2 cellular contexts compared by ENCODE assay signal in the genomic region with DNA sequence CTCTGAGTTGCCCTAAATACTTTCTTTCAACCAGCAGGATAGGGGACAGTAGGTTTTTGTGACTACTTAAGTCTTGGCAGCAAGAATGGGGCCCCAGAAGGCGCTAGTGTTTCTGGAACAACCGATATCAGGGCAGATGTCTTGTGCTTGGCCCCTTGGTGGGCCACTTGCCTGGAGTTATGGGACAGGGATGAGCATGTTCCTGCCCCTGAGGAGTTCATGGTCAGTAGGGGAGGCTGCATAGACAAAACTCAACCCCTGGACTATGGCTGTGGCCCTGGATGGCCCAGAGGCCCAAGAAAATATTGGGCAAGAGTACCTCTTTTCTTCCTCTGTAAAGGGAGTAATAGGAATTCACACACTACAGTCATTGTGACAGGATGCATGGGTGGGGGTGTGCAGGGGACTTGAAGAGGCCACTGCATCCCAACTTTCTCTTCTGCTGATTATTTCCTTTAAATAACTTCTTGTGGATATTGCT.
TF ChIP-seq lines count a peak whose summit lies in the region.

No MANE protein-coding gene starts in this region.

TF ChIP-seq in A549, 52 proteins besides CTCF, POLR2A, EP300 and RAD21 (continued from another document and continues in another):
- TF ChIP-seq, protein P1, sequence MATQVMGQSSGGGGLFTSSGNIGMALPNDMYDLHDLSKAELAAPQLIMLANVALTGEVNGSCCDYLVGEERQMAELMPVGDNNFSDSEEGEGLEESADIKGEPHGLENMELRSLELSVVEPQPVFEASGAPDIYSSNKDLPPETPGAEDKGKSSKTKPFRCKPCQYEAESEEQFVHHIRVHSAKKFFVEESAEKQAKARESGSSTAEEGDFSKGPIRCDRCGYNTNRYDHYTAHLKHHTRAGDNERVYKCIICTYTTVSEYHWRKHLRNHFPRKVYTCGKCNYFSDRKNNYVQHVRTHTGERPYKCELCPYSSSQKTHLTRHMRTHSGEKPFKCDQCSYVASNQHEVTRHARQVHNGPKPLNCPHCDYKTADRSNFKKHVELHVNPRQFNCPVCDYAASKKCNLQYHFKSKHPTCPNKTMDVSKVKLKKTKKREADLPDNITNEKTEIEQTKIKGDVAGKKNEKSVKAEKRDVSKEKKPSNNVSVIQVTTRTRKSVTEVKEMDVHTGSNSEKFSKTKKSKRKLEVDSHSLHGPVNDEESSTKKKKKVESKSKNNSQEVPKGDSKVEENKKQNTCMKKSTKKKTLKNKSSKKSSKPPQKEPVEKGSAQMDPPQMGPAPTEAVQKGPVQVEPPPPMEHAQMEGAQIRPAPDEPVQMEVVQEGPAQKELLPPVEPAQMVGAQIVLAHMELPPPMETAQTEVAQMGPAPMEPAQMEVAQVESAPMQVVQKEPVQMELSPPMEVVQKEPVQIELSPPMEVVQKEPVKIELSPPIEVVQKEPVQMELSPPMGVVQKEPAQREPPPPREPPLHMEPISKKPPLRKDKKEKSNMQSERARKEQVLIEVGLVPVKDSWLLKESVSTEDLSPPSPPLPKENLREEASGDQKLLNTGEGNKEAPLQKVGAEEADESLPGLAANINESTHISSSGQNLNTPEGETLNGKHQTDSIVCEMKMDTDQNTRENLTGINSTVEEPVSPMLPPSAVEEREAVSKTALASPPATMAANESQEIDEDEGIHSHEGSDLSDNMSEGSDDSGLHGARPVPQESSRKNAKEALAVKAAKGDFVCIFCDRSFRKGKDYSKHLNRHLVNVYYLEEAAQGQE (IDR thresholded peaks at IDR 0.05): no peak
- TF ChIP-seq CBX8 (IDR thresholded peaks at IDR 0.05) (no peak), JUNB (IDR thresholded peaks at IDR 0.05) (no peak), HOXB5 (CRISPR knock-in tag; IDR thresholded peaks at IDR 0.05) (peak; percentile 22; the same call in 1 of the 2 replicates), CEBPB (IDR thresholded peaks at IDR 0.05) (no peak), KDM1A (IDR thresholded peaks at IDR 0.05; ENCODE audit: low read depth) (no peak), HOXB13 (CRISPR knock-in tag; IDR thresholded peaks at IDR 0.05; ENCODE audit: low read depth) (peak; percentile 30; the same call in 1 of the 2 replicates), CHD2 (IDR thresholded peaks at IDR 0.05; ENCODE audit: low read length, partially characterized antibody) (no peak), RCOR1 (IDR thresholded peaks at IDR 0.05; ENCODE audit: low read depth, low read length) (no peak), TFCP2L1 (CRISPR knock-in tag; IDR thresholded peaks at IDR 0.05) (peak; percentile 49; the same call in 1 of the 2 replicates), FOSB (CRISPR knock-in tag; IDR thresholded peaks at IDR 0.05) (peak; percentile 41; the same call in 1 of the 2 replicates), MAZ (IDR thresholded peaks at IDR 0.05; ENCODE audit: borderline replicate concordance, low read depth, low read length) (no peak), ZNF302 (CRISPR knock-in tag; IDR thresholded peaks at IDR 0.05) (0 out of 2 replicates have a peak, but pooled peaks have one; percentile 12), BCL3 (IDR thresholded peaks at IDR 0.05) (no peak), RNF2 (IDR thresholded peaks at IDR 0.05; ENCODE audit: borderline replicate concordance, low read depth) (no peak), KDM5A (IDR thresholded peaks at IDR 0.05) (no peak), NFE2L2 (conservative IDR thresholded peaks at IDR 0.05; ENCODE audit: low read length) (no peak), BHLHE40 (IDR thresholded peaks at IDR 0.05; ENCODE audit: low read depth, low read length) (no peak), PHF8 (IDR thresholded peaks at IDR 0.05; ENCODE audit: borderline replicate concordance, low read depth) (no peak), ZC3H11A (IDR thresholded peaks at IDR 0.05) (no peak), TP53 (CRISPR knock-in tag; IDR thresholded peaks at IDR 0.05) (no peak), FOXS1 (CRISPR knock-in tag; IDR thresholded peaks at IDR 0.05) (no peak), EHF (CRISPR knock-in tag; IDR thresholded peaks at IDR 0.05) (peak; percentile 56; the same call in 1 of the 2 replicates), MAFK (IDR thresholded peaks at IDR 0.05; ENCODE audit: partially characterized antibody) (no peak), NPAS2 (CRISPR knock-in tag; IDR thresholded peaks at IDR 0.05; ENCODE audit: borderline replicate concordance) (no peak), HDAC2 (IDR thresholded peaks at IDR 0.05) (no peak), NR3C1 (IDR thresholded peaks at IDR 0.05) (no peak), RFX5 (IDR thresholded peaks at IDR 0.05) (no peak)
- TF ChIP-seq, protein P2, sequence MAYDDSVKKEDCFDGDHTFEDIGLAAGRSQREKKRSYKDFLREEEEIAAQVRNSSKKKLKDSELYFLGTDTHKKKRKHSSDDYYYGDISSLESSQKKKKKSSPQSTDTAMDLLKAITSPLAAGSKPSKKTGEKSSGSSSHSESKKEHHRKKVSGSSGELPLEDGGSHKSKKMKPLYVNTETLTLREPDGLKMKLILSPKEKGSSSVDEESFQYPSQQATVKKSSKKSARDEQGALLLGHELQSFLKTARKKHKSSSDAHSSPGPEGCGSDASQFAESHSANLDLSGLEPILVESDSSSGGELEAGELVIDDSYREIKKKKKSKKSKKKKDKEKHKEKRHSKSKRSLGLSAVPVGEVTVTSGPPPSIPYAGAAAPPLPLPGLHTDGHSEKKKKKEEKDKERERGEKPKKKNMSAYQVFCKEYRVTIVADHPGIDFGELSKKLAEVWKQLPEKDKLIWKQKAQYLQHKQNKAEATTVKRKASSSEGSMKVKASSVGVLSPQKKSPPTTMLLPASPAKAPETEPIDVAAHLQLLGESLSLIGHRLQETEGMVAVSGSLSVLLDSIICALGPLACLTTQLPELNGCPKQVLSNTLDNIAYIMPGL (CRISPR knock-in tag; IDR thresholded peaks at IDR 0.05; ENCODE audit: borderline replicate concordance): no peak
- TF ChIP-seq, protein P3, sequence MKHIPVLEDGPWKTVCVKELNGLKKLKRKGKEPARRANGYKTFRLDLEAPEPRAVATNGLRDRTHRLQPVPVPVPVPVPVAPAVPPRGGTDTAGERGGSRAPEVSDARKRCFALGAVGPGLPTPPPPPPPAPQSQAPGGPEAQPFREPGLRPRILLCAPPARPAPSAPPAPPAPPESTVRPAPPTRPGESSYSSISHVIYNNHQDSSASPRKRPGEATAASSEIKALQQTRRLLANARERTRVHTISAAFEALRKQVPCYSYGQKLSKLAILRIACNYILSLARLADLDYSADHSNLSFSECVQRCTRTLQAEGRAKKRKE (CRISPR knock-in tag; IDR thresholded peaks at IDR 0.05; ENCODE audit: low read depth): peak; percentile 76

TF ChIP-seq in HCT116, 20 proteins besides CTCF, POLR2A, EP300 and RAD21 (continued from another document):
- TF ChIP-seq, protein P4, sequence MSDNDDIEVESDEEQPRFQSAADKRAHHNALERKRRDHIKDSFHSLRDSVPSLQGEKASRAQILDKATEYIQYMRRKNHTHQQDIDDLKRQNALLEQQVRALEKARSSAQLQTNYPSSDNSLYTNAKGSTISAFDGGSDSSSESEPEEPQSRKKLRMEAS (IDR thresholded peaks at IDR 0.05): no peak
- TF ChIP-seq ZBTB33 (IDR thresholded peaks at IDR 0.05; ENCODE audit: extremely low read depth, insufficient replicate concordance, low read length) (no peak), YY1 (IDR thresholded peaks at IDR 0.05; ENCODE audit: extremely low read depth, insufficient replicate concordance, low read depth, low read length) (no peak), CBX3 (IDR thresholded peaks at IDR 0.05; ENCODE audit: low read depth) (no peak), SIN3A (IDR thresholded peaks at IDR 0.05; ENCODE audit: low read depth) (no peak), CEBPB (IDR thresholded peaks at IDR 0.05; ENCODE audit: low read depth) (no peak), JUND (IDR thresholded peaks at IDR 0.05) (no peak)
